1 cellular context compared by ENCODE assay signal in the genomic region with DNA sequence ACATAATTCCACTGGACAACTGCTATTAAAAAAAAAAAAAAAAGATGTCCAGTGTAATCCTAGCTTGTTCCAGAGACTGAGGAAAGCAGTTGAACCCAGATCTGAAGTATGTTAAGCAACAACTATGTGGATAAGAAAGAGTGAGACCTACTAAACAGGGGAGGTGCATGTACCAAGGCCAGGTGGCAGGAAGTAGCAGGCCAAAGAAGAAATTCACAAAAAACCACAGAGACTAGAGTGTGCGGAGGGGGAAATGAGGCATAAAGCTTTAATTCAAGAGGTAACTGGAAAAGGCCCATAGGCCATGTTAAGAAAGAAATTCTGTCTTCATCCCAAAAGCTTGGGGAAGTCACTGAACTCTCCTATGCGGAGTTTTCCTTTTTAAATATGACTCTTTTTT.
TF ChIP-seq lines count a peak whose summit lies in the region.

No MANE protein-coding gene starts in this region.

TF ChIP-seq in WTC11, 78 proteins besides CTCF, POLR2A, EP300 and RAD21 (continued from another document):
- TF ChIP-seq CREB1 (CRISPR knock-in tag; IDR thresholded peaks at IDR 0.05) (no peak), GRHL2 (CRISPR knock-in tag; IDR thresholded peaks at IDR 0.05; ENCODE audit: insufficient replicate concordance, severe bottlenecking) (no peak), FOXP1 (CRISPR knock-in tag; IDR thresholded peaks at IDR 0.05; ENCODE audit: borderline replicate concordance) (no peak), ZNF138 (CRISPR knock-in tag; conservative IDR thresholded peaks at IDR 0.05) (no peak), NR1H2 (CRISPR knock-in tag; IDR thresholded peaks at IDR 0.05) (no peak)
- TF ChIP-seq, protein P1, sequence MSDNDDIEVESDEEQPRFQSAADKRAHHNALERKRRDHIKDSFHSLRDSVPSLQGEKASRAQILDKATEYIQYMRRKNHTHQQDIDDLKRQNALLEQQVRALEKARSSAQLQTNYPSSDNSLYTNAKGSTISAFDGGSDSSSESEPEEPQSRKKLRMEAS (CRISPR knock-in tag; IDR thresholded peaks at IDR 0.05) = no peak
- TF ChIP-seq, protein P2, sequence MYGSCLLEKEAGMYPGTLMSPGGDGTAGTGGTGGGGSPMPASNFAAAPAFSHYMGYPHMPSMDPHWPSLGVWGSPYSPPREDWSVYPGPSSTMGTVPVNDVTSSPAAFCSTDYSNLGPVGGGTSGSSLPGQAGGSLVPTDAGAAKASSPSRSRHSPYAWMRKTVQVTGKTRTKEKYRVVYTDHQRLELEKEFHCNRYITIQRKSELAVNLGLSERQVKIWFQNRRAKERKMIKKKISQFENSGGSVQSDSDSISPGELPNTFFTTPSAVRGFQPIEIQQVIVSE (CRISPR knock-in tag; IDR thresholded peaks at IDR 0.05; ENCODE audit: borderline replicate concordance) = no peak
- TF ChIP-seq, protein P3, sequence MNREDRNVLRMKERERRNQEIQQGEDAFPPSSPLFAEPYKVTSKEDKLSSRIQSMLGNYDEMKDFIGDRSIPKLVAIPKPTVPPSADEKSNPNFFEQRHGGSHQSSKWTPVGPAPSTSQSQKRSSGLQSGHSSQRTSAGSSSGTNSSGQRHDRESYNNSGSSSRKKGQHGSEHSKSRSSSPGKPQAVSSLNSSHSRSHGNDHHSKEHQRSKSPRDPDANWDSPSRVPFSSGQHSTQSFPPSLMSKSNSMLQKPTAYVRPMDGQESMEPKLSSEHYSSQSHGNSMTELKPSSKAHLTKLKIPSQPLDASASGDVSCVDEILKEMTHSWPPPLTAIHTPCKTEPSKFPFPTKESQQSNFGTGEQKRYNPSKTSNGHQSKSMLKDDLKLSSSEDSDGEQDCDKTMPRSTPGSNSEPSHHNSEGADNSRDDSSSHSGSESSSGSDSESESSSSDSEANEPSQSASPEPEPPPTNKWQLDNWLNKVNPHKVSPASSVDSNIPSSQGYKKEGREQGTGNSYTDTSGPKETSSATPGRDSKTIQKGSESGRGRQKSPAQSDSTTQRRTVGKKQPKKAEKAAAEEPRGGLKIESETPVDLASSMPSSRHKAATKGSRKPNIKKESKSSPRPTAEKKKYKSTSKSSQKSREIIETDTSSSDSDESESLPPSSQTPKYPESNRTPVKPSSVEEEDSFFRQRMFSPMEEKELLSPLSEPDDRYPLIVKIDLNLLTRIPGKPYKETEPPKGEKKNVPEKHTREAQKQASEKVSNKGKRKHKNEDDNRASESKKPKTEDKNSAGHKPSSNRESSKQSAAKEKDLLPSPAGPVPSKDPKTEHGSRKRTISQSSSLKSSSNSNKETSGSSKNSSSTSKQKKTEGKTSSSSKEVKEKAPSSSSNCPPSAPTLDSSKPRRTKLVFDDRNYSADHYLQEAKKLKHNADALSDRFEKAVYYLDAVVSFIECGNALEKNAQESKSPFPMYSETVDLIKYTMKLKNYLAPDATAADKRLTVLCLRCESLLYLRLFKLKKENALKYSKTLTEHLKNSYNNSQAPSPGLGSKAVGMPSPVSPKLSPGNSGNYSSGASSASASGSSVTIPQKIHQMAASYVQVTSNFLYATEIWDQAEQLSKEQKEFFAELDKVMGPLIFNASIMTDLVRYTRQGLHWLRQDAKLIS (CRISPR knock-in tag; IDR thresholded peaks at IDR 0.05; ENCODE audit: borderline replicate concordance) = no peak
- TF ChIP-seq, protein P4, sequence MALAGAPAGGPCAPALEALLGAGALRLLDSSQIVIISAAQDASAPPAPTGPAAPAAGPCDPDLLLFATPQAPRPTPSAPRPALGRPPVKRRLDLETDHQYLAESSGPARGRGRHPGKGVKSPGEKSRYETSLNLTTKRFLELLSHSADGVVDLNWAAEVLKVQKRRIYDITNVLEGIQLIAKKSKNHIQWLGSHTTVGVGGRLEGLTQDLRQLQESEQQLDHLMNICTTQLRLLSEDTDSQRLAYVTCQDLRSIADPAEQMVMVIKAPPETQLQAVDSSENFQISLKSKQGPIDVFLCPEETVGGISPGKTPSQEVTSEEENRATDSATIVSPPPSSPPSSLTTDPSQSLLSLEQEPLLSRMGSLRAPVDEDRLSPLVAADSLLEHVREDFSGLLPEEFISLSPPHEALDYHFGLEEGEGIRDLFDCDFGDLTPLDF (CRISPR knock-in tag; IDR thresholded peaks at IDR 0.05) = no peak
TF ChIP-seq in WTC11: peak in this region for 0.
